In genomic region chr2:96336104-96336775, GRCh38 we compare ENCODE assay signal across 8 cellular contexts. TPM values are rescaled to one million over a fixed set of nuclear protein-coding genes. Genes with fewer than 3 reads are reported as not detected.
DNase-seq lines count a peak whose midpoint lies in the region; ATAC-seq and TF ChIP-seq lines count a peak whose summit lies in the region.

No MANE protein-coding gene starts in this region.

- intact Hi-C loops in Right ventricle myocardium superior (cut with DNase I): no loop called here
- intact Hi-C loops in stomach (cut with DNase I; ENCODE audit: low total_unique reads): no loop called here

- H3K27me3 ChIP-seq in cardiac muscle cell (no peaks in the 10 kb centered on the region), SJCRH30 (no peaks in the 10 kb centered on the region), foreskin keratinocyte (no peaks in the 10 kb centered on the region), stomach (no peaks in the 10 kb centered on the region)

- H3K36me3 ChIP-seq in cardiac muscle cell (no peaks in the 10 kb centered on the region), SJCRH30 (peaks cover 8% of the 10 kb centered on the region), stomach (no peaks in the 10 kb centered on the region)

- H3K27ac ChIP-seq in cardiac muscle cell (no peak overlapping the region), SJCRH30 (peak overlapping the region; percentile 83), foreskin keratinocyte (peak overlapping the region; percentile 71), stomach (peak overlapping the region; percentile 91 to 96 (median 94))

- ATAC-seq in Right ventricle myocardium superior (ENCODE audit: poor library complexity): no peak
- ATAC-seq in foreskin keratinocyte: no peak
- ATAC-seq in GM21529 (IDR thresholded peaks at IDR 0.05; ENCODE audit: unreplicated experiment): no peak

- WGBS in stomach, 5 donors: 11 to 20% (median 13%) methylated on average over 10 to 15 of the region's 15 CpGs

- TF ChIP-seq CTCF in cardiac muscle cell (IDR thresholded peaks at IDR 0.05; ENCODE audit: low read depth, low read length) (no peak), foreskin keratinocyte (conservative IDR thresholded peaks at IDR 0.05) (no peak), stomach (IDR thresholded peaks at IDR 0.05) (no peak)

- TF ChIP-seq EP300 in stomach (IDR thresholded peaks at IDR 0.05): no peak

- no peak for DNase-seq in cardiac muscle cell (ENCODE audit: low read depth in 1 of 2, low spot score in 1 of 2)
- no peak for DNase-seq in Right ventricle myocardium superior
- no peak for DNase-seq in SJCRH30
- DNase-seq in foreskin keratinocyte: no peak
- no peak for DNase-seq in stomach
- DNase-seq in activated effector memory CD4-positive, alpha-beta T cell treated with anti-CD3 and anti-CD28 coated beads, Interleukin-2, amount 50 U/mL, for 16 hours: no peak
- DNase-seq in NCI-H748 treated with DMSO at 0.1 percent for 48 hours (lab: John Stamatoyannopoulos, UW): no peak

- H3K4me1 ChIP-seq in cardiac muscle cell (ENCODE audit: low read depth) (peaks cover 4% of the 10 kb centered on the region), SJCRH30 (peaks cover 9% of the 10 kb centered on the region), foreskin keratinocyte (peaks cover 4% of the 10 kb centered on the region), stomach (peaks cover 5 to 25% (median 14%) of the 10 kb centered on the region in 4 donors)

- H3K9me3 ChIP-seq in cardiac muscle cell (ENCODE audit: low read depth): no peaks in the 10 kb centered on the region
- no peaks in the 10 kb centered on the region for H3K9me3 ChIP-seq in SJCRH30 (replicated peaks)
- H3K9me3 ChIP-seq in stomach: no peaks in the 10 kb centered on the region

- no peak for TF ChIP-seq POLR2A in stomach (IDR thresholded peaks at IDR 0.05)

- H3K4me3 ChIP-seq in cardiac muscle cell (peak overlapping the region; percentile 65), SJCRH30 (peak overlapping the region; percentile 76), stomach (peak overlapping the region; percentile 57 to 86 (median 68))

RNA-seq across cellular contexts. Expression of gene NCAPH, which starts 0.7 kb away (rescaled TPM):
- total RNA-seq in cardiac muscle cell (9.3 and 21.3 TPM in 2 replicates), Right ventricle myocardium superior (0.70 TPM), foreskin keratinocyte (32.7 and 44.7 TPM in 2 replicates), stomach (1 to 10 TPM; 1.3 to 7.7 (median 1.8) TPM)
- polyA plus RNA-seq in cardiac muscle cell (6.3 and 18.1 TPM in 2 replicates), foreskin keratinocyte (30.8 and 41.6 TPM in 2 replicates), stomach (1 to 10 TPM; 3.1 to 4.7 (median 3.3) TPM)
- 73.4 and 82.0 TPM in 2 replicates for total RNA-seq in SJCRH30 (2014; rRNA removed; shearing (Covaris generic))

RNA-seq across cellular contexts. Expression of gene ITPRIPL1, which starts 11.1 kb away (rescaled TPM):
- total RNA-seq in cardiac muscle cell (1.1 and 1.3 TPM in 2 replicates), Right ventricle myocardium superior (1.0 TPM), foreskin keratinocyte (7.2 and 7.7 TPM in 2 replicates), stomach (1 to 10 TPM in 1 of 5 donors, under 1 TPM in 1, not detected in 3; 0.29 to 3.9 TPM)
- polyA plus RNA-seq in cardiac muscle cell (1.3 and 1.5 TPM in 2 replicates), foreskin keratinocyte (3.2 and 3.5 TPM in 2 replicates), stomach (under 1 TPM in 2 of 3 donors, not detected in 1; 0.44 to 0.78 TPM)
- 26.4 and 27.1 TPM in 2 replicates for total RNA-seq in SJCRH30 (2014; rRNA removed; shearing (Covaris generic))

RNA-seq across cellular contexts. Expression of gene SNRNP200, which starts 30.9 kb away (rescaled TPM):
- total RNA-seq in cardiac muscle cell (58.6 and 85.3 TPM in 2 replicates), Right ventricle myocardium superior (50.1 TPM), foreskin keratinocyte (86.0 and 94.9 TPM in 2 replicates), stomach (100 to 1,000 TPM in 2 of 5 donors, 10 to 100 TPM in 3; 74.0 to 184 (median 88.1) TPM)
- polyA plus RNA-seq in cardiac muscle cell (96.4 and 97.1 TPM in 2 replicates), foreskin keratinocyte (73.5 and 80.9 TPM in 2 replicates), stomach (10 to 100 TPM; 31.2 to 67.1 (median 33.8) TPM)
- total RNA-seq in SJCRH30 (2014; rRNA removed; shearing (Covaris generic)): 153 and 157 TPM in 2 replicates
